In genomic region chr3:32306072-32306471, GRCh38 we compare ENCODE assay signal across 29 cellular contexts.
"Had no signal": no experiment of that assay in that cellular context is flagged by ENCODE, and none has a peak within 500 bp of the region (broad histone marks: within the 10 kb centered on the region; RNA-seq: fewer than 3 reads in every experiment).

No MANE protein-coding gene starts in this region.

- H3K4me3 Mint-ChIP-seq: activated naive CD4-positive, alpha-beta T cell treated with anti-CD3 and anti-CD28 coated beads, Interleukin-2, amount 10 ng/mL, durations not matched to agents 7 days and 5 days; activated naive CD8-positive, alpha-beta T cell treated with anti-CD3 and anti-CD28 coated beads, Interleukin-2, amount 50 U/mL, for 24 hours; activated T-cell treated with anti-CD3 and anti-CD28 coated beads, Interleukin-2, amount 50 U/mL, for 24 hours; nephron; stimulated activated naive B cell treated with anti-CD40 and anti-IgM and Interleukin-4, amounts not matched to agents 10 μg/mL and 1 μg/mL and 100 μg/mL, for 72 hours; T-helper 2 cell treated with Interferon-gamma antibody and Interleukin-4, amounts not matched to agents 5 μg/mL and 100 μg/mL, for 36 hours had no signal

- H3K9me3 ChIP-seq: breast epithelium, esophagus muscularis mucosa, heart left ventricle, left lung, lower lobe of right lung, neutrophil, sigmoid colon, SK-N-SH, suprapubic skin, tibial nerve had no signal

- H3K27me3 Mint-ChIP-seq: activated naive CD4-positive, alpha-beta T cell treated with anti-CD3 and anti-CD28 coated beads, Interleukin-2, amount 10 ng/mL, durations not matched to agents 7 days and 5 days; activated naive CD8-positive, alpha-beta T cell treated with anti-CD3 and anti-CD28 coated beads, Interleukin-2, amount 50 U/mL, for 24 hours; activated T-cell treated with anti-CD3 and anti-CD28 coated beads, Interleukin-2, amount 50 U/mL, for 24 hours; progenitor cell of endocrine pancreas had no signal

- H3K36me3 ChIP-seq: breast epithelium, esophagus muscularis mucosa, heart left ventricle, left lung, lower lobe of right lung, neutrophil, sigmoid colon, suprapubic skin, tibial nerve had no signal

- H3K4me3 ChIP-seq: breast epithelium, esophagus muscularis mucosa, heart left ventricle, left lung, lower lobe of right lung, sigmoid colon, smooth muscle cell, suprapubic skin, tibial nerve had no signal

- H3K4me1 ChIP-seq: breast epithelium, foreskin keratinocyte had no signal

- H3K36me3 Mint-ChIP-seq: stimulated activated naive B cell treated with anti-CD40 and anti-IgM and Interleukin-4, amounts not matched to agents 10 μg/mL and 1 μg/mL and 100 μg/mL, for 72 hours had no signal

- ATAC-seq: foreskin keratinocyte; heart left ventricle; left lung; lower lobe of right lung; stimulated activated naive B cell treated with anti-CD40 and anti-IgM and Interleukin-4, amounts not matched to agents 10 μg/mL and 1 μg/mL and 100 μg/mL, for 72 hours had no signal

- H3K9me3 Mint-ChIP-seq: activated naive CD8-positive, alpha-beta T cell treated with anti-CD3 and anti-CD28 coated beads, Interleukin-2, amount 50 U/mL, for 24 hours; activated T-cell treated with anti-CD3 and anti-CD28 coated beads, Interleukin-2, amount 50 U/mL, for 24 hours; nephron; T-helper 2 cell treated with Interferon-gamma antibody and Interleukin-4, amounts not matched to agents 5 μg/mL and 100 μg/mL, for 36 hours had no signal

- H3K27me3 ChIP-seq: breast epithelium, esophagus muscularis mucosa, foreskin keratinocyte, heart left ventricle, left lung, neutrophil, sigmoid colon, suprapubic skin, tibial nerve had no signal

- H3K27ac Mint-ChIP-seq: activated naive CD4-positive, alpha-beta T cell treated with anti-CD3 and anti-CD28 coated beads, Interleukin-2, amount 10 ng/mL, durations not matched to agents 7 days and 5 days; activated naive CD8-positive, alpha-beta T cell treated with anti-CD3 and anti-CD28 coated beads, Interleukin-2, amount 50 U/mL, for 24 hours; activated T-cell treated with anti-CD3 and anti-CD28 coated beads, Interleukin-2, amount 50 U/mL, for 24 hours; nephron; stimulated activated naive B cell treated with anti-CD40 and anti-IgM and Interleukin-4, amounts not matched to agents 10 μg/mL and 1 μg/mL and 100 μg/mL, for 72 hours; T-helper 2 cell treated with Interferon-gamma antibody and Interleukin-4, amounts not matched to agents 5 μg/mL and 100 μg/mL, for 36 hours had no signal

- DNase-seq: activated CD4-positive, alpha-beta T cell treated with anti-CD3 and anti-CD28 coated beads for 4 hours; activated CD4-positive, alpha-beta T cell treated with anti-CD3 and anti-CD28 coated beads, Interleukin-2, amount 50 U/mL, for 48 hours; activated CD4-positive, CD25-positive, alpha-beta regulatory T cell; activated CD8-positive, alpha-beta memory T cell treated with anti-CD3 and anti-CD28 coated beads, Interleukin-2, amount 50 U/mL, for 4 hours; activated gamma-delta T cell; activated naive CD4-positive, alpha-beta T cell treated with anti-CD3 and anti-CD28 coated beads, Interleukin-2, amount 10 ng/mL, durations not matched to agents 7 days and 5 days; activated naive CD8-positive, alpha-beta T cell treated with anti-CD3 and anti-CD28 coated beads, Interleukin-2, amount 50 U/mL, for 24 hours; activated T-cell treated with anti-CD3 and anti-CD28 coated beads, Interleukin-2, amount 50 U/mL, for 24 hours; dermis blood vessel endothelial cell; effector CD4-positive, alpha-beta T cell; foreskin keratinocyte; heart left ventricle; left lung; lower lobe of right lung; mesenchymal stem cell; sigmoid colon; SK-N-SH; stimulated activated CD4-positive, alpha-beta T cell treated with anti-CD3 and anti-CD28 coated beads, Interleukin-1b, Interleukin-23, amount 100 ng/mL, for 48 hours; stimulated activated naive B cell treated with anti-CD40 and anti-IgM and Interleukin-4, amounts not matched to agents 10 μg/mL and 1 μg/mL and 100 μg/mL, for 72 hours; SW 1271 had no signal

- H3K27ac ChIP-seq: breast epithelium, esophagus muscularis mucosa, foreskin keratinocyte, left lung, lower lobe of right lung, neutrophil, sigmoid colon, suprapubic skin, tibial nerve had no signal
